Comparison of ENCODE assay signal across 8 cellular contexts in the genomic region with DNA sequence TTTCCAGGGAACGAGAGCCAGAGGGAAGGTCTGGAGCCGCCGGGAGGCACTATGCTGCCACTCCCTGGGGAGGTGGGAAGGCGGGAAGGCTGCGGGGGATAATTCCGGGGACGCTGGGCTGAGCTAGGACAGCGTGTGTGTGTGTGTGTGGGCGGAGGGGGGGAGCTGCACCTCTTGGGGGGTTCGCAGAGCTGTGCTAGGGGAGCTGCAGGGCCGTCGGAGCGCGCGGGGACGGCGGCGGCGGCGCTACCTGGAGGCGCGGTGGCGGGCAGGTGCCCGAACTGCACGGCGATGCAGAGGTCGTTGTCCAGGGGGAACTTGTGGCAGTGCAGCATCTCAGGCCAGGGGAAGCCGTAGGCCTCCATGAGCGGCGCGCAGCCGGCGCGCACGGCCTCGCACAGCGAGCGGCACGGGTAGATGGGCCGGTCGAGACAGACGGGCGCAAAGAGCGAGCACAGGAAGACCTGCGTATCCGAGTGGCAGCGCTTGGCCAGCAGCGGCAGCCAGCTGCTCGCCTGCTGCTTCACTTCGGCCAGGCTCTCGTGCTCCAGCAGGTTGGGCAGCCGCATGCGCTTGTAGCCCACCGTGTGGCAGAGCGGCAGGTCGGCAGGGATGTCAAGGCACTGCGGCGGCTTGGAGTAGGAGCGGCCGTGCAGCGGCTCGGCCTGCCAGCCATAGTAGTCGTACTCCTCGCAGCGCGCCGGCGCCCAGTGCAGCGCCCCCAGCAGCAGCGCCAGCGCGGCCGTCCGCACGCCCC. TPM values are rescaled to one million over a fixed set of nuclear protein-coding genes. Genes with fewer than 3 reads are reported as not detected.
DNase-seq lines count a peak whose midpoint lies in the region; ATAC-seq and TF ChIP-seq lines count a peak whose summit lies in the region.

No MANE protein-coding gene starts in this region.

- no peak for TF ChIP-seq EP300 in stomach (IDR thresholded peaks at IDR 0.05)

- TF ChIP-seq POLR2A in stomach (IDR thresholded peaks at IDR 0.05): no peak

- DNase-seq in cardiac muscle cell (ENCODE audit: low read depth in 1 of 2, low spot score in 1 of 2): peak; percentile 40 to 64
- no peak for DNase-seq in cardiac septum (ENCODE audit: low spot score)
- peak; percentile 34 to 48 for DNase-seq in activated T-cell treated with anti-CD3 and anti-CD28 coated beads, Interleukin-2, amount 50 U/mL, for 48 hours
- no peak for DNase-seq in iPS DF 6.9 (ENCODE audit: low read depth, low spot score)
- DNase-seq in stomach: no peak
- no peak for DNase-seq in ureter (ENCODE audit: low spot score)

- peak overlapping the region; percentile 43 for H3K4me3 ChIP-seq in cardiac muscle cell
- H3K4me3 ChIP-seq in iPS DF 6.9 (ENCODE audit: low read length): peak overlapping the region; percentile 32; the same call in 1 of the 2 replicates
- peak overlapping the region; percentile 30 to 46 (median 33) for H3K4me3 ChIP-seq in stomach

- H3K27ac ChIP-seq in cardiac muscle cell: no peak overlapping the region
- no peak overlapping the region for H3K27ac ChIP-seq in iPS DF 6.9 (ENCODE audit: low read length)
- no peak overlapping the region for H3K27ac ChIP-seq in stomach

- H3K27me3 ChIP-seq in cardiac muscle cell (peaks cover 21% of the 10 kb centered on the region), iPS DF 6.9 (ENCODE audit: control insufficient read depth, insufficient read depth, low read length) (peaks cover 23% of the 10 kb centered on the region), stomach (peaks cover 13 to 82% (median 37%) of the 10 kb centered on the region in 3 donors)

- ATAC-seq in HG03139 (IDR thresholded peaks at IDR 0.05; ENCODE audit: unreplicated experiment) (no peak), HG03045 (IDR thresholded peaks at IDR 0.05; ENCODE audit: unreplicated experiment) (no peak)

- H3K9me3 ChIP-seq in cardiac muscle cell (ENCODE audit: low read depth): no peaks in the 10 kb centered on the region
- H3K9me3 ChIP-seq in iPS DF 6.9 (ENCODE audit: control insufficient read depth, insufficient read depth, low read length): no peaks in the 10 kb centered on the region
- no peaks in the 10 kb centered on the region for H3K9me3 ChIP-seq in stomach

- H3K4me1 ChIP-seq in cardiac muscle cell (ENCODE audit: low read depth) (peaks cover 8% of the 10 kb centered on the region), iPS DF 6.9 (ENCODE audit: control insufficient read depth, insufficient read depth, low read length) (peaks cover 1% of the 10 kb centered on the region; the same call in 1 of the 2 replicates), stomach (peaks cover 6 to 22% (median 19%) of the 10 kb centered on the region in 4 donors)

- intact Hi-C loops in cardiac septum (cut with DNase I) (no loop called here), stomach (cut with DNase I; ENCODE audit: low total_unique reads) (no loop called here)

- no CpG with 5 or more reads among the region's 75 CpGs for WGBS in iPS DF 6.9 (ENCODE audit: insufficient coverage, insufficient read length)
- WGBS in stomach, 5 donors: 1% methylated on average over 30 to 75 of the region's 75 CpGs

- H3K36me3 ChIP-seq in cardiac muscle cell (no peaks in the 10 kb centered on the region), iPS DF 6.9 (ENCODE audit: control insufficient read depth, insufficient read depth, low read length) (no peaks in the 10 kb centered on the region; the same call in 1 of the 2 replicates), stomach (no peaks in the 10 kb centered on the region)

- TF ChIP-seq CTCF in cardiac muscle cell (IDR thresholded peaks at IDR 0.05; ENCODE audit: low read depth, low read length) (no peak), stomach (IDR thresholded peaks at IDR 0.05) (no peak)

RNA-seq across cellular contexts. Expression of gene SFRP5, which starts 0.6 kb away (rescaled TPM):
- total RNA-seq in cardiac muscle cell (23.7 and 35.0 TPM in 2 replicates), cardiac septum (3.2 TPM), stomach (1 to 10 TPM in 3 of 5 donors, under 1 TPM in 1, not detected in 1; 0.45 to 4.6 (median 2.1) TPM), ureter (0.81 TPM)
- polyA plus RNA-seq in cardiac muscle cell (29.3 and 38.2 TPM in 2 replicates), stomach (1 to 10 TPM in 2 of 3 donors, under 1 TPM in 1; 0.75 to 8.4 (median 2.1) TPM)

RNA-seq across cellular contexts. Expression of gene ZFYVE27, which starts 34.3 kb away (rescaled TPM):
- total RNA-seq in cardiac muscle cell (39.1 and 59.8 TPM in 2 replicates), cardiac septum (19.8 TPM), stomach (10 to 100 TPM in 4 of 5 donors, 1 to 10 TPM in 1; 6.7 to 77.1 (median 25.2) TPM), ureter (33.8 TPM)
- polyA plus RNA-seq in cardiac muscle cell (50.7 and 52.8 TPM in 2 replicates), stomach (10 to 100 TPM in 1 of 3 donors, 1 to 10 TPM in 2; 4.3 to 16.3 (median 7.6) TPM)

RNA-seq across cellular contexts. Expression of gene MARVELD1, which starts 57.7 kb away (rescaled TPM):
- total RNA-seq in cardiac muscle cell (35.2 and 38.3 TPM in 2 replicates), cardiac septum (8.6 TPM), stomach (10 to 100 TPM in 3 of 5 donors, 1 to 10 TPM in 2; 8.8 to 21.0 (median 12.7) TPM), ureter (40.8 TPM)
- polyA plus RNA-seq in cardiac muscle cell (41.7 and 55.5 TPM in 2 replicates), stomach (10 to 100 TPM in 1 of 3 donors, 1 to 10 TPM in 2; 5.7 to 13.6 (median 8.4) TPM)

Comparison
In these comparisons a context has a peak if more than half of its experiments do, and no peak if none do; other contexts are left out.
1. DNase-seq: peak in cardiac muscle cell (2 of 2) and activated T-cell treated with anti-CD3 and anti-CD28 coated beads, Interleukin-2, amount 50 U/mL, for 48 hours (2 of 2); none in cardiac septum (single experiment), iPS DF 6.9 (single experiment), stomach (single experiment) and ureter (single experiment).
2. Peak in every context shown above with its lines, with median percentiles within 50 percentile points of each other: H3K4me3 ChIP-seq.